ENCODE assay signal across 12 cellular contexts in genomic region chr16:50699345-50700159, GRCh38. TPM values are rescaled to one million over a fixed set of nuclear protein-coding genes. Genes with fewer than 3 reads are reported as not detected.
A peak's percentile ranks its signal among the peaks of the same experiment; 100 is the strongest.
DNase-seq lines count a peak whose midpoint lies in the region; FAIRE-seq and TF ChIP-seq lines count a peak whose summit lies in the region.
"Had no signal": no experiment of that assay in that cellular context is flagged by ENCODE, and none has a peak within 500 bp of the region (broad histone marks: within the 10 kb centered on the region; RNA-seq: fewer than 3 reads in every experiment).

No MANE protein-coding gene starts in this region.

- peaks cover 81% of the 10 kb centered on the region for H3K4me1 Mint-ChIP-seq in stimulated activated naive CD8-positive, alpha-beta T cell treated with anti-CD3 and anti-CD28 coated beads, Interleukin-15, Interleukin-2, amounts not matched to agents 100 ng/mL and 50 ng/mL, for 24 hours (ENCODE audit: low read depth)

- H3K9me1 ChIP-seq in keratinocyte (ENCODE audit: control insufficient read depth, extremely low read depth, insufficient read depth, low read length) = no peaks in the 10 kb centered on the region

- peak; percentile 75 for DNase-seq in activated CD8-positive, alpha-beta memory T cell treated with anti-CD3 and anti-CD28 coated beads for 24 hours
- DNase-seq in activated CD8-positive, alpha-beta memory T cell treated with anti-CD3 and anti-CD28 coated beads, Interleukin-2, amount 50 U/mL, for 4 hours = no peak
- peak; percentile 80 for DNase-seq in activated T-cell treated with anti-CD3 and anti-CD28 coated beads, Interleukin-2, amount 50 U/mL, for 48 hours
- peak; percentile 81 for DNase-seq in keratinocyte (ENCODE audit: low read depth, low spot score)
- no peak for DNase-seq in kidney glomerular epithelial cell (lab: John Stamatoyannopoulos, UW)
- DNase-seq in GM13976 (ENCODE audit: low spot score) = no peak
- DNase-seq in NCI-H187 (lab: John Stamatoyannopoulos, UW) = no peak
- DNase-seq: NCI-H1105, SK-N-SH had no signal

- H3K27ac Mint-ChIP-seq in stimulated activated naive CD8-positive, alpha-beta T cell treated with anti-CD3 and anti-CD28 coated beads, Interleukin-15, Interleukin-2, amounts not matched to agents 100 ng/mL and 50 ng/mL, for 24 hours = peak overlapping the region; percentile 93
- H3K27ac Mint-ChIP-seq: brain had no signal

- H3K9me3 Mint-ChIP-seq in stimulated activated naive CD8-positive, alpha-beta T cell treated with anti-CD3 and anti-CD28 coated beads, Interleukin-15, Interleukin-2, amounts not matched to agents 100 ng/mL and 50 ng/mL, for 24 hours = peaks cover 8% of the 10 kb centered on the region

- H3K27ac ChIP-seq in keratinocyte (ENCODE audit: control insufficient read depth, insufficient read depth, low read length) = peak overlapping the region; percentile 56

- H4K20me1 ChIP-seq in keratinocyte (ENCODE audit: control insufficient read depth, extremely low read depth, insufficient read depth, low read length) = no peaks in the 10 kb centered on the region

- FAIRE-seq in keratinocyte (lab: Jason Lieb, UNC) = peak; percentile 74

- dilution Hi-C loops in keratinocyte (cut with MboI; ENCODE audit: extremely low pct_ligation_motif_present, low sequenced_read_pairs) = no loop called here

- peaks cover 19% of the 10 kb centered on the region for H3K36me3 Mint-ChIP-seq in stimulated activated naive CD8-positive, alpha-beta T cell treated with anti-CD3 and anti-CD28 coated beads, Interleukin-15, Interleukin-2, amounts not matched to agents 100 ng/mL and 50 ng/mL, for 24 hours (ENCODE audit: low read depth)

- H3K27me3 Mint-ChIP-seq in stimulated activated naive CD8-positive, alpha-beta T cell treated with anti-CD3 and anti-CD28 coated beads, Interleukin-15, Interleukin-2, amounts not matched to agents 100 ng/mL and 50 ng/mL, for 24 hours = peaks cover 2% of the 10 kb centered on the region

- peak overlapping the region; percentile 55 for H3K9ac ChIP-seq in keratinocyte (ENCODE audit: control insufficient read depth, extremely low read depth, insufficient read depth, low read length)
- H3K9ac ChIP-seq: SK-N-SH had no signal

- no peaks in the 10 kb centered on the region for H3K36me3 ChIP-seq in keratinocyte (ENCODE audit: control insufficient read depth in 2 of 2, extremely low read depth in 1 of 2, insufficient read depth in 2 of 2, low read length in 2 of 2)

- no peaks in the 10 kb centered on the region for H3K79me2 ChIP-seq in keratinocyte (ENCODE audit: control insufficient read depth, insufficient read depth, low read length)

- peaks cover 37% of the 10 kb centered on the region for H3K4me1 ChIP-seq in keratinocyte (ENCODE audit: control insufficient read depth, extremely low read depth, insufficient read depth, low read length)

- peak overlapping the region; percentile 42 for H2AFZ ChIP-seq in keratinocyte (ENCODE audit: control insufficient read depth, low read length)

- TF ChIP-seq CTCF in keratinocyte (optimal IDR thresholded peaks at IDR 0.05 in 1 of 3, IDR thresholded peaks at IDR 0.05 in 1 of 3, conservative IDR thresholded peaks at IDR 0.05 in 1 of 3; ENCODE audit: extremely low read depth in 1 of 3, insufficient read depth in 2 of 3, low read length in 3 of 3) (no peak), GM13976 (IDR thresholded peaks at IDR 0.05; ENCODE audit: borderline replicate concordance, control extremely low read depth, extremely low read depth, insufficient read depth, missing control alignments) (no peak)

- H3K4me3 ChIP-seq in keratinocyte (ENCODE audit: control insufficient read depth in 2 of 3, extremely low read depth in 1 of 3, insufficient read depth in 2 of 3, low read depth in 1 of 3, low read length in 3 of 3) = no peak overlapping the region

- H3K4me3 Mint-ChIP-seq in stimulated activated naive CD8-positive, alpha-beta T cell treated with anti-CD3 and anti-CD28 coated beads, Interleukin-15, Interleukin-2, amounts not matched to agents 100 ng/mL and 50 ng/mL, for 24 hours = peak overlapping the region; percentile 81
- H3K4me3 Mint-ChIP-seq: brain had no signal

- peak overlapping the region; percentile 27 for H3K4me2 ChIP-seq in keratinocyte (ENCODE audit: control insufficient read depth, extremely low read depth, insufficient read depth, low read depth, low read length)
- H3K4me2 ChIP-seq: SK-N-SH had no signal

- no peaks in the 10 kb centered on the region for H3K27me3 ChIP-seq in keratinocyte (ENCODE audit: control insufficient read depth, extremely low read depth, insufficient read depth, low read length)

- in situ Hi-C loops in GM13976 (cut with MboI; ENCODE audit: low sequenced_read_pairs, unreplicated experiment) = no loop called here

- peaks cover 5% of the 10 kb centered on the region for H3K9me3 ChIP-seq in keratinocyte (ENCODE audit: control insufficient read depth, low read depth, low read length)
- H3K9me3 ChIP-seq: SK-N-SH had no signal

RNA-seq across cellular contexts. Expression of gene NOD2, which starts 6.1 kb away (rescaled TPM):
- 0.49 to 3.9 TPM (median 0.80 TPM) in 3 replicates for polyA plus RNA-seq in keratinocyte
- polyA plus RNA-seq in keratinocyte (2011; ENCODE audit: low read depth) = 6.1 TPM
- polyA plus RNA-seq in keratinocyte (2011; cell fraction: cytosol; rRNA removed) = 0.68 and 0.86 TPM in 2 replicates
- polyA plus RNA-seq in keratinocyte (2011; cell fraction: nucleus; rRNA removed) = 3.5 and 5.4 TPM in 2 replicates
- 0.44 and 6.7 TPM in 2 replicates for polyA plus RNA-seq in keratinocyte (2012; ENCODE audit: low replicate concordance)
- polyA minus RNA-seq in keratinocyte = 1.5 to 11.2 TPM (median 2.3 TPM) in 3 replicates
- polyA minus RNA-seq in keratinocyte (2011; cell fraction: cytosol; rRNA and poly(A)+ RNA removed) = 4.4 TPM
- polyA minus RNA-seq in keratinocyte (2011; cell fraction: nucleus; rRNA and poly(A)+ RNA removed) = 6.5 and 9.0 TPM in 2 replicates
- polyA plus RNA-seq: AG04450, SK-N-SH had no signal

RNA-seq across cellular contexts. Expression of gene SNX20, which starts 18.4 kb away (rescaled TPM):
- not detected in 3 replicates for polyA plus RNA-seq in keratinocyte
- polyA plus RNA-seq in keratinocyte (2011; ENCODE audit: low read depth) = not detected
- not detected in 2 replicates for polyA plus RNA-seq in keratinocyte (2011; cell fraction: cytosol; rRNA removed)
- not detected in 2 replicates for polyA plus RNA-seq in keratinocyte (2011; cell fraction: nucleus; rRNA removed)
- not detected in 2 replicates for polyA plus RNA-seq in keratinocyte (2012; ENCODE audit: low replicate concordance)
- polyA minus RNA-seq in keratinocyte = not detected in 3 replicates
- polyA minus RNA-seq in keratinocyte (2011; cell fraction: cytosol; rRNA and poly(A)+ RNA removed) = not detected
- polyA minus RNA-seq in keratinocyte (2011; cell fraction: nucleus; rRNA and poly(A)+ RNA removed) = not detected in 2 replicates
- polyA plus RNA-seq: AG04450, SK-N-SH had no signal

RNA-seq across cellular contexts. Expression of gene CYLD, which starts 42.3 kb away (rescaled TPM):
- polyA plus RNA-seq in keratinocyte = 14.9 to 24.7 TPM (median 23.4 TPM) in 3 replicates
- 50.9 TPM for polyA plus RNA-seq in keratinocyte (2011; ENCODE audit: low read depth)
- polyA plus RNA-seq in keratinocyte (2011; cell fraction: cytosol; rRNA removed) = 17.0 and 34.3 TPM in 2 replicates
- 24.0 and 32.8 TPM in 2 replicates for polyA plus RNA-seq in keratinocyte (2011; cell fraction: nucleus; rRNA removed)
- polyA plus RNA-seq in keratinocyte (2012; ENCODE audit: low replicate concordance) = 15.5 and 42.1 TPM in 2 replicates
- polyA minus RNA-seq in keratinocyte = 6.1 to 37.7 TPM (median 24.2 TPM) in 3 replicates
- 21.7 TPM for polyA minus RNA-seq in keratinocyte (2011; cell fraction: cytosol; rRNA and poly(A)+ RNA removed)
- polyA minus RNA-seq in keratinocyte (2011; cell fraction: nucleus; rRNA and poly(A)+ RNA removed) = 30.7 and 58.6 TPM in 2 replicates

Comparison
In these comparisons a context has a peak if more than half of its experiments do, and no peak if none do; other contexts are left out.
1. DNase-seq: peak in activated CD8-positive, alpha-beta memory T cell treated with anti-CD3 and anti-CD28 coated beads for 24 hours (single experiment), activated T-cell treated with anti-CD3 and anti-CD28 coated beads, Interleukin-2, amount 50 U/mL, for 48 hours (2 of 2) and keratinocyte (single experiment); none in activated CD8-positive, alpha-beta memory T cell treated with anti-CD3 and anti-CD28 coated beads, Interleukin-2, amount 50 U/mL, for 4 hours (single experiment), kidney glomerular epithelial cell (single experiment), GM13976 (single experiment) and NCI-H187 (0 of 2).